ENCODE assay signal across 5 cellular contexts in the genomic region with DNA sequence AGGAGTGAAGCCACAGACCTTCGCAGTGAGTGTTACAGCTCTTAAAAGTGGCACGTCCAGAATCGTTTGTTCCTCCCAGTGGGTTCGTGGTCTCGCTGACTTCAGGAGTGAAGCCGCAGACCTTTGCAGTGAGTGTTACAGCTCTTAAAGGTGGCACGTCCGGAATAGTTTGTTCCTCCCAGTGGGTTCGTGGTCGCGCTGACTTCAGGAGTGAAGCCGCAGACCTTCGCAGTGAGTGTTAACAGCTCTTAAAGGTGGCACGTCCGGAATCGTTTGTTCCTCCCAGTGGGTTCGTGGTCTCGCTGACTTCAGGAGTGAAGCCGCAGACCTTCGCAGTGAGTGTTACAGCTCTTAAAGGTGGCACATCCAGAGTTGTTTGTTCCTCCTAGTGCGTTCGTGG.
A peak's percentile ranks its signal among the peaks of the same experiment; 100 is the strongest.
DNase-seq lines count a peak whose midpoint lies in the region; ATAC-seq and TF ChIP-seq lines count a peak whose summit lies in the region.
"Not testable (repeated sequence)": the region's sequence is repeated elsewhere in the genome, so short reads cannot be mapped to it uniquely, and the experiment has no call there.

No MANE protein-coding gene starts in this region.

- H3K4me2 ChIP-seq in BLaER1 treated with 17β-estradiol and CSF1 and Interleukin-3, amounts not matched to agents 10 nM and 100 nM: peak overlapping the region; percentile 20 to 67 (median 39); a peak in 18 of 22 replicates

- not testable (repeated sequence) for H3K36me3 ChIP-seq in BLaER1 treated with 17β-estradiol and CSF1 and Interleukin-3, amounts not matched to agents 10 nM and 100 nM; endodermal cell (ENCODE audit: control insufficient read depth, insufficient read depth, low read length); right atrium auricular region

- H3K27me3 Mint-ChIP-seq in activated CD8-positive, alpha-beta T cell treated with anti-CD3 and anti-CD28 coated beads for 36 hours: peaks cover 14% of the 10 kb centered on the region
- H3K27me3 Mint-ChIP-seq in endodermal cell (ENCODE audit: insufficient read depth); neural crest cell (ENCODE audit: low read depth): not testable (repeated sequence)

- not testable (repeated sequence) for H3K9me3 Mint-ChIP-seq in activated CD8-positive, alpha-beta T cell treated with anti-CD3 and anti-CD28 coated beads for 36 hours; endodermal cell; neural crest cell

- not testable (repeated sequence) for ATAC-seq in activated CD8-positive, alpha-beta T cell treated with anti-CD3 and anti-CD28 coated beads for 36 hours

- not testable (repeated sequence) for H3K4me1 Mint-ChIP-seq in activated CD8-positive, alpha-beta T cell treated with anti-CD3 and anti-CD28 coated beads for 36 hours (ENCODE audit: low read depth); neural crest cell
- peaks cover 47% of the 10 kb centered on the region for H3K4me1 Mint-ChIP-seq in endodermal cell

- whole genome bisulfite sequencing in endodermal cell (ENCODE audit: insufficient coverage in 1 of 2, insufficient read length in 1 of 2), 2 experiments: 96 to 97% methylated on average over 18 to 22 of the region's 22 CpGs

- not testable (repeated sequence) for H3K4me3 Mint-ChIP-seq in activated CD8-positive, alpha-beta T cell treated with anti-CD3 and anti-CD28 coated beads for 36 hours; endodermal cell; neural crest cell

- H3K4me3 ChIP-seq in BLaER1 treated with 17β-estradiol and CSF1 and Interleukin-3, amounts not matched to agents 10 nM and 100 nM; endodermal cell (ENCODE audit: low read length); right atrium auricular region: not testable (repeated sequence)

- not testable (repeated sequence) for H3K27ac Mint-ChIP-seq in activated CD8-positive, alpha-beta T cell treated with anti-CD3 and anti-CD28 coated beads for 36 hours; endodermal cell
- peak overlapping the region; percentile 27 for H3K27ac Mint-ChIP-seq in neural crest cell (ENCODE audit: unreplicated experiment)

- H3K27ac ChIP-seq in BLaER1 treated with 17β-estradiol and CSF1 and Interleukin-3, amounts not matched to agents 10 nM and 100 nM; endodermal cell (ENCODE audit: low read depth, low read length); right atrium auricular region: not testable (repeated sequence)

- peak; percentile 10 for DNase-seq in activated CD8-positive, alpha-beta T cell treated with anti-CD3 and anti-CD28 coated beads for 36 hours
- DNase-seq in endodermal cell (peak; percentile 2), right atrium auricular region (ENCODE audit: low spot score) (peak; percentile 26)
- not testable (repeated sequence) for DNase-seq in neural crest cell (ENCODE audit: low read depth, low spot score)

- H3K4me1 ChIP-seq in BLaER1 treated with 17β-estradiol and CSF1 and Interleukin-3, amounts not matched to agents 10 nM and 100 nM: peaks cover 0 to 10% (median 8%) of the 10 kb centered on the region in 10 experiments; a peak in 9 of 20 replicates
- H3K4me1 ChIP-seq in endodermal cell (ENCODE audit: control insufficient read depth, insufficient read depth, low read length); right atrium auricular region: not testable (repeated sequence)

- POLR2A ChIA-PET in activated CD8-positive, alpha-beta T cell treated with anti-CD3 and anti-CD28 coated beads for 36 hours (lab: Charles Lee): not testable (repeated sequence)

- TF ChIP-seq CTCF in activated CD8-positive, alpha-beta T cell treated with anti-CD3 and anti-CD28 coated beads for 36 hours (IDR thresholded peaks at IDR 0.05); endodermal cell (conservative IDR thresholded peaks at IDR 0.05); right atrium auricular region (IDR thresholded peaks at IDR 0.05); neural crest cell (conservative IDR thresholded peaks at IDR 0.05): not testable (repeated sequence)

- intact Hi-C loops in activated CD8-positive, alpha-beta T cell treated with anti-CD3 and anti-CD28 coated beads for 36 hours (cut with micrococcal nuclease): not testable (repeated sequence)

- H3K27me3 ChIP-seq in BLaER1 treated with 17β-estradiol and CSF1 and Interleukin-3, amounts not matched to agents 10 nM and 100 nM; endodermal cell (ENCODE audit: control insufficient read depth, insufficient read depth, low read length, poor library complexity, severe bottlenecking); right atrium auricular region: not testable (repeated sequence)

- H4K20me1 ChIP-seq in BLaER1 treated with 17β-estradiol and CSF1 and Interleukin-3, amounts not matched to agents 10 nM and 100 nM: not testable (repeated sequence)

- not testable (repeated sequence) for H3K9ac ChIP-seq in BLaER1 treated with 17β-estradiol and CSF1 and Interleukin-3, amounts not matched to agents 10 nM and 100 nM; endodermal cell (ENCODE audit: extremely low read depth, low read length, poor library complexity, severe bottlenecking)

- not testable (repeated sequence) for H3K36me3 Mint-ChIP-seq in activated CD8-positive, alpha-beta T cell treated with anti-CD3 and anti-CD28 coated beads for 36 hours (ENCODE audit: low read depth); endodermal cell (ENCODE audit: low read depth); neural crest cell (ENCODE audit: low read depth)

- peaks cover 0 to 11% (median 7%) of the 10 kb centered on the region in 11 experiments; a peak in 12 of 22 replicates for H3K9me3 ChIP-seq in BLaER1 treated with 17β-estradiol and CSF1 and Interleukin-3, amounts not matched to agents 10 nM and 100 nM (replicated peaks in 1 of 11)
- not testable (repeated sequence) for H3K9me3 ChIP-seq in endodermal cell (ENCODE audit: control insufficient read depth, low read length); right atrium auricular region

- CTCF ChIA-PET in activated CD8-positive, alpha-beta T cell treated with anti-CD3 and anti-CD28 coated beads for 36 hours (lab: Charles Lee): not testable (repeated sequence)
